Comparison of ENCODE assay signal across 1 cellular context in genomic region chr9:129469188-129469987, GRCh38.
TF ChIP-seq lines count a peak whose summit lies in the region.

No MANE protein-coding gene starts in this region.

TF ChIP-seq in HepG2, 621 proteins besides CTCF, POLR2A, EP300 and RAD21 (continued from another document):
- TF ChIP-seq, protein P1, sequence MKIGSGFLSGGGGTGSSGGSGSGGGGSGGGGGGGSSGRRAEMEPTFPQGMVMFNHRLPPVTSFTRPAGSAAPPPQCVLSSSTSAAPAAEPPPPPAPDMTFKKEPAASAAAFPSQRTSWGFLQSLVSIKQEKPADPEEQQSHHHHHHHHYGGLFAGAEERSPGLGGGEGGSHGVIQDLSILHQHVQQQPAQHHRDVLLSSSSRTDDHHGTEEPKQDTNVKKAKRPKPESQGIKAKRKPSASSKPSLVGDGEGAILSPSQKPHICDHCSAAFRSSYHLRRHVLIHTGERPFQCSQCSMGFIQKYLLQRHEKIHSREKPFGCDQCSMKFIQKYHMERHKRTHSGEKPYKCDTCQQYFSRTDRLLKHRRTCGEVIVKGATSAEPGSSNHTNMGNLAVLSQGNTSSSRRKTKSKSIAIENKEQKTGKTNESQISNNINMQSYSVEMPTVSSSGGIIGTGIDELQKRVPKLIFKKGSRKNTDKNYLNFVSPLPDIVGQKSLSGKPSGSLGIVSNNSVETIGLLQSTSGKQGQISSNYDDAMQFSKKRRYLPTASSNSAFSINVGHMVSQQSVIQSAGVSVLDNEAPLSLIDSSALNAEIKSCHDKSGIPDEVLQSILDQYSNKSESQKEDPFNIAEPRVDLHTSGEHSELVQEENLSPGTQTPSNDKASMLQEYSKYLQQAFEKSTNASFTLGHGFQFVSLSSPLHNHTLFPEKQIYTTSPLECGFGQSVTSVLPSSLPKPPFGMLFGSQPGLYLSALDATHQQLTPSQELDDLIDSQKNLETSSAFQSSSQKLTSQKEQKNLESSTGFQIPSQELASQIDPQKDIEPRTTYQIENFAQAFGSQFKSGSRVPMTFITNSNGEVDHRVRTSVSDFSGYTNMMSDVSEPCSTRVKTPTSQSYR (CRISPR knock-in tag; IDR thresholded peaks at IDR 0.05; ENCODE audit: borderline replicate concordance): peak; percentile 65; the same call in 1 of the 2 replicates
- TF ChIP-seq, protein P2, sequence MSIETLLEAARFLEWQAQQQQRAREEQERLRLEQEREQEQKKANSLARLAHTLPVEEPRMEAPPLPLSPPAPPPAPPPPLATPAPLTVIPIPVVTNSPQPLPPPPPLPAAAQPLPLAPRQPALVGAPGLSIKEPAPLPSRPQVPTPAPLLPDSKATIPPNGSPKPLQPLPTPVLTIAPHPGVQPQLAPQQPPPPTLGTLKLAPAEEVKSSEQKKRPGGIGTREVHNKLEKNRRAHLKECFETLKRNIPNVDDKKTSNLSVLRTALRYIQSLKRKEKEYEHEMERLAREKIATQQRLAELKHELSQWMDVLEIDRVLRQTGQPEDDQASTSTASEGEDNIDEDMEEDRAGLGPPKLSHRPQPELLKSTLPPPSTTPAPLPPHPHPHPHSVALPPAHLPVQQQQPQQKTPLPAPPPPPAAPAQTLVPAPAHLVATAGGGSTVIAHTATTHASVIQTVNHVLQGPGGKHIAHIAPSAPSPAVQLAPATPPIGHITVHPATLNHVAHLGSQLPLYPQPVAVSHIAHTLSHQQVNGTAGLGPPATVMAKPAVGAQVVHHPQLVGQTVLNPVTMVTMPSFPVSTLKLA (IDR thresholded peaks at IDR 0.05): peak; percentile 9; the same call in 1 of the 2 replicates
- peak; percentile 66 for TF ChIP-seq TEAD3 (CRISPR knock-in tag; optimal IDR thresholded peaks at IDR 0.05; ENCODE audit: borderline replicate concordance)
- TF ChIP-seq RARG (CRISPR knock-in tag; IDR thresholded peaks at IDR 0.05; ENCODE audit: low read depth): no peak
